ENCODE assay signal across 21 cellular contexts in the genomic region with DNA sequence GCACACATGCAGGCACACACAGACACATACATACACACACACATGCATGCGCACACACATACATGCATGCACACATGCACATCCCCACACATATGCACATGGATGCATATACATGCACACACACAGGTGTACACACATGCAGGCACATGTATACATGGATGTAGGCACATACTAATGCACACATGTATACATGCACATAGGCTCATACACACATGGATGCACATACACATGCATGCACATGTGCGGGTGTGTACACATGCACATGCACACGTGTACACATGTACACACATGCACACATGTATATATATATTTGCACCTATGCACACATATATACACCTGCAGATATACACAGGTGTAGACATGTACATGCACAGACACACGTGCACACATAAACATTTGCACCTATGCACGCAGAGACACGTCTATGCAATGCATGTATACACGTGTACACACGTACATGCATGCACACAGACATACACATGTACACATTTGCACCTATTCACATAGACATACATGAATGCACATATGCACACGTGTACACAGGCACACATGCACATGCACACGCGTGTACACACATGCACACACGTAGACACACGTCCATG. TPM values are rescaled to one million over a fixed set of nuclear protein-coding genes. Genes with fewer than 3 reads are reported as not detected.
DNase-seq lines count a peak whose midpoint lies in the region; ATAC-seq and TF ChIP-seq lines count a peak whose summit lies in the region.
"Had no signal": no experiment of that assay in that cellular context is flagged by ENCODE, and none has a peak within 500 bp of the region (broad histone marks: within the 10 kb centered on the region; RNA-seq: fewer than 3 reads in every experiment).

No MANE protein-coding gene starts in this region.

- no peaks in the 10 kb centered on the region for H3K27me3 Mint-ChIP-seq in stimulated activated naive CD8-positive, alpha-beta T cell treated with anti-CD3 and anti-CD28 coated beads, Interleukin-15, Interleukin-2, amounts not matched to agents 100 ng/mL and 50 ng/mL, for 24 hours
- H3K27me3 Mint-ChIP-seq in T-helper 17 cell: no peaks in the 10 kb centered on the region
- no peaks in the 10 kb centered on the region for H3K27me3 Mint-ChIP-seq in Caco-2 (ENCODE audit: insufficient read depth, unreplicated experiment)
- H3K27me3 Mint-ChIP-seq: stimulated activated naive B cell treated with anti-CD40 and anti-IgM and Interleukin-4, amounts not matched to agents 10 μg/mL and 1 μg/mL and 100 μg/mL, for 72 hours had no signal

- DNase-seq in stimulated activated naive CD8-positive, alpha-beta T cell treated with anti-CD3 and anti-CD28 coated beads, Interleukin-15, Interleukin-2, amounts not matched to agents 100 U/mL and 50 U/mL, for 24 hours: no peak
- no peak for DNase-seq in T-helper 17 cell
- DNase-seq in lower lobe of right lung: peak; percentile 7
- DNase-seq in aorta: peak; percentile 9 to 35
- no peak for DNase-seq in osteoblast (ENCODE audit: insufficient read length, low spot score, missing footprints)
- no peak for DNase-seq in HPDE6-E6E7 (ENCODE audit: extremely low spot score)
- DNase-seq in Caco-2: no peak
- DNase-seq: activated CD4-positive, alpha-beta T cell treated with anti-CD3 and anti-CD28 coated beads, Interleukin-2, amount 50 U/mL, for 4 hours; activated T-cell treated with anti-CD3 and anti-CD28 coated beads, Interleukin-2, amount 50 U/mL, for 4 hours; EL; gastrocnemius medialis; GM23248; midbrain; NCI-H1092 treated with DMSO at 0.1 percent for 48 hours; NCI-H524; nucleus accumbens; stimulated activated naive B cell treated with anti-CD40 and anti-IgM and Interleukin-4, amounts not matched to agents 10 μg/mL and 1 μg/mL and 100 μg/mL, for 72 hours had no signal

- no peak overlapping the region for H3K4me3 ChIP-seq in lower lobe of right lung
- H3K4me3 ChIP-seq in aorta (ENCODE audit: low read length in 2 of 2): no peak overlapping the region
- H3K4me3 ChIP-seq in osteoblast (ENCODE audit: insufficient read depth, low read length): no peak overlapping the region
- no peak overlapping the region for H3K4me3 ChIP-seq in Caco-2 (ENCODE audit: low read depth, low read length)
- H3K4me3 ChIP-seq: dorsolateral prefrontal cortex, gastrocnemius medialis, GM23248, tibial artery had no signal

- H3K4me1 ChIP-seq in lower lobe of right lung (peaks cover 4% of the 10 kb centered on the region), aorta (ENCODE audit: control insufficient read depth in 1 of 2, insufficient read depth in 2 of 2, low read length in 2 of 2) (no peaks in the 10 kb centered on the region), osteoblast (ENCODE audit: insufficient read depth, low read length) (peaks cover 3% of the 10 kb centered on the region), Caco-2 (peaks cover 12% of the 10 kb centered on the region; the same call in 1 of the 2 replicates)
- H3K4me1 ChIP-seq: gastrocnemius medialis had no signal

- H3K9me3 ChIP-seq in T-helper 17 cell (ENCODE audit: control insufficient read depth, low read length, poor library complexity, severe bottlenecking): no peaks in the 10 kb centered on the region
- no peaks in the 10 kb centered on the region for H3K9me3 ChIP-seq in lower lobe of right lung
- no peaks in the 10 kb centered on the region for H3K9me3 ChIP-seq in aorta (ENCODE audit: control insufficient read depth, low read length)
- no peaks in the 10 kb centered on the region for H3K9me3 ChIP-seq in osteoblast (ENCODE audit: low read depth, low read length)
- H3K9me3 ChIP-seq in Caco-2: no peaks in the 10 kb centered on the region
- H3K9me3 ChIP-seq: gastrocnemius medialis, tibial artery had no signal

- H2AFZ ChIP-seq in osteoblast (ENCODE audit: low read length): no peak overlapping the region
- H2AFZ ChIP-seq: GM23248 had no signal

- CTCF ChIA-PET in Caco-2 (lab: Charles Lee): no interaction called here

- ATAC-seq in stimulated activated naive CD8-positive, alpha-beta T cell treated with anti-CD3 and anti-CD28 coated beads, Interleukin-15, Interleukin-2, amounts not matched to agents 100 U/mL and 50 U/mL, for 24 hours: no peak
- ATAC-seq in T-helper 17 cell (no peak), lower lobe of right lung (no peak), aorta (ENCODE audit: low FRiP score) (no peak)
- ATAC-seq: activated T-cell treated with anti-CD3 and anti-CD28 coated beads, Interleukin-2, amount 50 U/mL, for 4 hours; gastrocnemius medialis; right cardiac atrium; stimulated activated naive B cell treated with anti-CD40 and anti-IgM and Interleukin-4, amounts not matched to agents 10 μg/mL and 1 μg/mL and 100 μg/mL, for 72 hours had no signal

- no peak for TF ChIP-seq CTCF in lower lobe of right lung (IDR thresholded peaks at IDR 0.05)
- no peak for TF ChIP-seq CTCF in osteoblast (IDR thresholded peaks at IDR 0.05; ENCODE audit: extremely low read depth, low read depth, low read length)
- TF ChIP-seq CTCF in Caco-2 (IDR thresholded peaks at IDR 0.05; ENCODE audit: insufficient read depth in 1 of 2, low read depth in 1 of 2, low read length in 1 of 2, severe bottlenecking in 1 of 2, unreplicated experiment in 1 of 2): no peak

- intact Hi-C loops in lower lobe of right lung (cut with DNase I): no loop called here
- intact Hi-C loops in aorta (cut with DNase I): no loop called here
- intact Hi-C loops in Caco-2 (cut with micrococcal nuclease; ENCODE audit: unreplicated experiment): no loop called here

- H4K20me1 ChIP-seq in osteoblast (ENCODE audit: insufficient read depth, low read length): peaks cover 7% of the 10 kb centered on the region

- H3K27me3 ChIP-seq in lower lobe of right lung (ENCODE audit: low read depth) (no peaks in the 10 kb centered on the region), aorta (ENCODE audit: control insufficient read depth in 1 of 2, insufficient read depth in 2 of 2, low read length in 1 of 2) (no peaks in the 10 kb centered on the region), osteoblast (ENCODE audit: insufficient read depth, low read length) (no peaks in the 10 kb centered on the region), Caco-2 (replicated peaks; ENCODE audit: control insufficient read depth, insufficient read depth, low read length) (no peaks in the 10 kb centered on the region)
- H3K27me3 ChIP-seq: dorsolateral prefrontal cortex, gastrocnemius medialis, tibial artery had no signal

- no peak overlapping the region for H3K4me3 Mint-ChIP-seq in stimulated activated naive CD8-positive, alpha-beta T cell treated with anti-CD3 and anti-CD28 coated beads, Interleukin-15, Interleukin-2, amounts not matched to agents 100 ng/mL and 50 ng/mL, for 24 hours
- H3K4me3 Mint-ChIP-seq in T-helper 17 cell: no peak overlapping the region
- H3K4me3 Mint-ChIP-seq in Caco-2 (ENCODE audit: unreplicated experiment): no peak overlapping the region
- H3K4me3 Mint-ChIP-seq: activated T-cell treated with anti-CD3 and anti-CD28 coated beads, Interleukin-2, amount 50 U/mL, for 4 hours; stimulated activated naive B cell treated with anti-CD40 and anti-IgM and Interleukin-4, amounts not matched to agents 10 μg/mL and 1 μg/mL and 100 μg/mL, for 72 hours had no signal

- BruUV-seq in Caco-2 (replicated peaks; lab: Mats Ljungman, UMichigan): no TSS peak

- peaks cover 10% of the 10 kb centered on the region for H3K4me1 Mint-ChIP-seq in stimulated activated naive CD8-positive, alpha-beta T cell treated with anti-CD3 and anti-CD28 coated beads, Interleukin-15, Interleukin-2, amounts not matched to agents 100 ng/mL and 50 ng/mL, for 24 hours (ENCODE audit: low read depth)
- peaks cover 7% of the 10 kb centered on the region for H3K4me1 Mint-ChIP-seq in T-helper 17 cell
- no peaks in the 10 kb centered on the region for H3K4me1 Mint-ChIP-seq in Caco-2 (ENCODE audit: low read depth, unreplicated experiment)

- peaks cover 49% of the 10 kb centered on the region for H3K36me3 ChIP-seq in lower lobe of right lung
- H3K36me3 ChIP-seq in aorta (ENCODE audit: control insufficient read depth in 1 of 2, insufficient read depth in 2 of 2, low read length in 1 of 2): no peaks in the 10 kb centered on the region
- peaks cover 30% of the 10 kb centered on the region for H3K36me3 ChIP-seq in osteoblast (ENCODE audit: insufficient read depth, low read length)
- peaks cover 15% of the 10 kb centered on the region for H3K36me3 ChIP-seq in Caco-2 (ENCODE audit: control insufficient read depth, insufficient read depth, low read length)
- H3K36me3 ChIP-seq: gastrocnemius medialis had no signal

- no peaks in the 10 kb centered on the region for H3K9me3 Mint-ChIP-seq in stimulated activated naive CD8-positive, alpha-beta T cell treated with anti-CD3 and anti-CD28 coated beads, Interleukin-15, Interleukin-2, amounts not matched to agents 100 ng/mL and 50 ng/mL, for 24 hours
- no peaks in the 10 kb centered on the region for H3K9me3 Mint-ChIP-seq in Caco-2 (ENCODE audit: unreplicated experiment)
- H3K9me3 Mint-ChIP-seq: activated T-cell treated with anti-CD3 and anti-CD28 coated beads, Interleukin-2, amount 50 U/mL, for 4 hours; stimulated activated naive B cell treated with anti-CD40 and anti-IgM and Interleukin-4, amounts not matched to agents 10 μg/mL and 1 μg/mL and 100 μg/mL, for 72 hours had no signal

- H3K36me3 Mint-ChIP-seq in stimulated activated naive CD8-positive, alpha-beta T cell treated with anti-CD3 and anti-CD28 coated beads, Interleukin-15, Interleukin-2, amounts not matched to agents 100 ng/mL and 50 ng/mL, for 24 hours (ENCODE audit: low read depth): peaks cover 12% of the 10 kb centered on the region
- H3K36me3 Mint-ChIP-seq in T-helper 17 cell (ENCODE audit: low read depth) (no peaks in the 10 kb centered on the region), Caco-2 (ENCODE audit: insufficient read depth, unreplicated experiment) (peaks cover 49% of the 10 kb centered on the region)

- H3K27ac ChIP-seq in lower lobe of right lung (no peak overlapping the region), aorta (ENCODE audit: low read depth in 1 of 2, low read length in 2 of 2) (no peak overlapping the region), osteoblast (ENCODE audit: low read depth, low read length) (no peak overlapping the region)
- H3K27ac ChIP-seq: gastrocnemius medialis, GM23248, tibial artery had no signal

- no peak overlapping the region for H3K4me2 ChIP-seq in osteoblast (ENCODE audit: insufficient read depth, low read length)

- H3K79me2 ChIP-seq in osteoblast (ENCODE audit: insufficient read depth, low read length): peaks cover 5% of the 10 kb centered on the region

- POLR2A ChIA-PET in Caco-2 (lab: Charles Lee): no interaction called here

- 92 to 93% methylated on average over 13 of the region's 13 CpGs for WGBS in aorta, 2 donors

- H3K27ac Mint-ChIP-seq in stimulated activated naive CD8-positive, alpha-beta T cell treated with anti-CD3 and anti-CD28 coated beads, Interleukin-15, Interleukin-2, amounts not matched to agents 100 ng/mL and 50 ng/mL, for 24 hours: peak overlapping the region; percentile 36
- peak overlapping the region; percentile 24 for H3K27ac Mint-ChIP-seq in T-helper 17 cell
- H3K27ac Mint-ChIP-seq in Caco-2 (ENCODE audit: unreplicated experiment): no peak overlapping the region
- H3K27ac Mint-ChIP-seq: stimulated activated naive B cell treated with anti-CD40 and anti-IgM and Interleukin-4, amounts not matched to agents 10 μg/mL and 1 μg/mL and 100 μg/mL, for 72 hours had no signal

RNA-seq across cellular contexts. Expression of gene PLCXD1, which starts 4.0 kb away (rescaled TPM):
- total RNA-seq in T-helper 17 cell: 10 to 100 TPM; 13.0 to 17.9 TPM
- 23.7 TPM for total RNA-seq in lower lobe of right lung
- 1 to 10 TPM; 3.7 to 9.7 TPM for total RNA-seq in aorta
- 10 to 100 TPM in 1 of 2 donors, 1 to 10 TPM in 1; 1.3 to 16.3 TPM for polyA plus RNA-seq in aorta
- total RNA-seq in osteoblast: 3.3 and 4.1 TPM in 2 replicates
- total RNA-seq in Caco-2 (2022): 53.9 and 59.6 TPM in 2 replicates

RNA-seq across cellular contexts. Expression of gene GTPBP6, which starts 33.4 kb away (rescaled TPM):
- 10 to 100 TPM; 67.7 to 69.0 TPM for total RNA-seq in T-helper 17 cell
- total RNA-seq in lower lobe of right lung: 47.1 TPM
- 10 to 100 TPM; 34.7 to 44.7 TPM for total RNA-seq in aorta
- polyA plus RNA-seq in aorta: 10 to 100 TPM; 38.8 to 62.6 TPM
- 34.2 and 34.4 TPM in 2 replicates for total RNA-seq in osteoblast
- 72.4 and 75.0 TPM in 2 replicates for total RNA-seq in Caco-2 (2022)

Comparison
In these comparisons a context has a peak if more than half of its experiments do, and no peak if none do; other contexts are left out.
1. DNase-seq: peak in lower lobe of right lung (single experiment) and aorta (2 of 2); none in stimulated activated naive CD8-positive, alpha-beta T cell treated with anti-CD3 and anti-CD28 coated beads, Interleukin-15, Interleukin-2, amounts not matched to agents 100 U/mL and 50 U/mL, for 24 hours (single experiment), T-helper 17 cell (0 of 3), osteoblast (single experiment), HPDE6-E6E7 (single experiment) and Caco-2 (0 of 2).